8 cellular contexts compared by ENCODE assay signal in genomic region chr5:157252741-157253465, GRCh38. TPM values are rescaled to one million over a fixed set of nuclear protein-coding genes. Genes with fewer than 3 reads are reported as not detected.
DNase-seq lines count a peak whose midpoint lies in the region; ATAC-seq and TF ChIP-seq lines count a peak whose summit lies in the region.

No MANE protein-coding gene starts in this region.

- H3K9me3 Mint-ChIP-seq in activated naive CD8-positive, alpha-beta T cell (ENCODE audit: low read depth), result no peaks in the 10 kb centered on the region
- no peaks in the 10 kb centered on the region for H3K9me3 Mint-ChIP-seq in endothelial cell (ENCODE audit: unreplicated experiment)

- no peak overlapping the region for H3K4me2 ChIP-seq in PC-3 (ENCODE audit: low read length)
- peak overlapping the region; percentile 45 for H3K4me2 ChIP-seq in skeletal muscle satellite cell (ENCODE audit: low read length)

- H3K4me1 ChIP-seq in PC-3 (ENCODE audit: insufficient read depth, low read length) (no peaks in the 10 kb centered on the region), skeletal muscle satellite cell (ENCODE audit: control insufficient read depth, insufficient read depth, low read length) (peaks cover 8% of the 10 kb centered on the region), ascending aorta (no peaks in the 10 kb centered on the region)

- H3K9ac ChIP-seq in PC-3 (ENCODE audit: low read length) (no peak overlapping the region), skeletal muscle satellite cell (ENCODE audit: low read depth, low read length) (peak overlapping the region; percentile 7)

- H3K4me1 Mint-ChIP-seq in activated naive CD8-positive, alpha-beta T cell (ENCODE audit: low read depth), result peaks cover 98% of the 10 kb centered on the region
- H3K4me1 Mint-ChIP-seq in endothelial cell (ENCODE audit: unreplicated experiment), result no peaks in the 10 kb centered on the region

- CTCF ChIA-PET in PC-3 (lab: Charles Lee), result interaction anchor here (1.7 kb wide), 1 partner anchor 60 kb away, joined by 6 read pairs; no protein-coding TSS in a partner anchor

- H3K4me3 ChIP-seq in PC-3 (ENCODE audit: low read length) (no peak overlapping the region), skeletal muscle satellite cell (ENCODE audit: low read length) (no peak overlapping the region), ascending aorta (no peak overlapping the region)

- no peaks in the 10 kb centered on the region for H3K36me3 ChIP-seq in PC-3 (ENCODE audit: low read depth, low read length)
- H3K36me3 ChIP-seq in skeletal muscle satellite cell (ENCODE audit: insufficient read depth, low read length), result no peaks in the 10 kb centered on the region
- no peaks in the 10 kb centered on the region for H3K36me3 ChIP-seq in ascending aorta

- TF ChIP-seq CTCF in PC-3 (conservative IDR thresholded peaks at IDR 0.05; ENCODE audit: low read depth, low read length) (no peak), endothelial cell (IDR thresholded peaks at IDR 0.05; ENCODE audit: unreplicated experiment) (no peak), ascending aorta (IDR thresholded peaks at IDR 0.05) (no peak)

- BruUV-seq in PC-3 (replicated peaks; lab: Mats Ljungman, UMichigan), result no TSS peak

- H3K27me3 Mint-ChIP-seq in activated naive CD8-positive, alpha-beta T cell, result no peaks in the 10 kb centered on the region
- H3K27me3 Mint-ChIP-seq in endothelial cell (ENCODE audit: unreplicated experiment), result no peaks in the 10 kb centered on the region

- H3K27ac ChIP-seq in PC-3 (ENCODE audit: low read length), result no peak overlapping the region
- no peak overlapping the region for H3K27ac ChIP-seq in ascending aorta

- intact Hi-C loops in PC-3 (cut with micrococcal nuclease), result loop anchor here (1.0 to 10.0 kb wide), 6 partner anchors 59 to 492 kb away; partner anchors contain the start of gene LSM11
- intact Hi-C loops in ascending aorta (cut with DNase I), result loop anchor here (5.0 kb wide), 1 partner anchor 59 kb away; no protein-coding TSS in a partner anchor

- H3K9me2 ChIP-seq in PC-3 (replicated peaks; ENCODE audit: low read length), result no peaks in the 10 kb centered on the region

- no peaks in the 10 kb centered on the region for H4K20me1 ChIP-seq in PC-3 (ENCODE audit: low read length)

- POLR2A ChIA-PET in PC-3 (lab: Charles Lee; ENCODE audit: unreplicated experiment), result no interaction called here

- no peaks in the 10 kb centered on the region for H3K79me2 ChIP-seq in PC-3 (ENCODE audit: low read length)

- H2AFZ ChIP-seq in PC-3 (ENCODE audit: low read length), result no peak overlapping the region

- H3K36me3 Mint-ChIP-seq in activated naive CD8-positive, alpha-beta T cell, result peaks cover 56% of the 10 kb centered on the region
- no peaks in the 10 kb centered on the region for H3K36me3 Mint-ChIP-seq in endothelial cell (ENCODE audit: low read depth, unreplicated experiment)

- peaks cover 20% of the 10 kb centered on the region for H3K27me3 ChIP-seq in PC-3 (ENCODE audit: low read length)
- peaks cover 3% of the 10 kb centered on the region for H3K27me3 ChIP-seq in skeletal muscle satellite cell (ENCODE audit: control insufficient read depth, insufficient read depth, low read length)
- H3K27me3 ChIP-seq in ascending aorta, result no peaks in the 10 kb centered on the region

- H3K9me3 ChIP-seq in PC-3 (ENCODE audit: low read length) (no peaks in the 10 kb centered on the region), skeletal muscle satellite cell (replicated peaks; ENCODE audit: low read length) (no peaks in the 10 kb centered on the region), ascending aorta (no peaks in the 10 kb centered on the region)

- H3F3A ChIP-seq in PC-3 (ENCODE audit: low read length, unreplicated experiment), result no peaks in the 10 kb centered on the region

- H3K4me3 Mint-ChIP-seq in activated naive CD8-positive, alpha-beta T cell, result peak overlapping the region; percentile 64
- H3K4me3 Mint-ChIP-seq in endothelial cell (ENCODE audit: unreplicated experiment), result no peak overlapping the region

- DNase-seq in PC-3 (no peak), endothelial cell (ENCODE audit: low spot score) (no peak), NCI-H446 treated with DMSO at 0.1 percent for 48 hours (lab: John Stamatoyannopoulos, UW) (no peak), ascending aorta (ENCODE audit: low spot score in 2 of 2) (no peak)

- ATAC-seq in GM18508 (IDR thresholded peaks at IDR 0.05; ENCODE audit: insufficient read depth, unreplicated experiment) (peak; percentile 86), HG02588 (IDR thresholded peaks at IDR 0.05; ENCODE audit: unreplicated experiment) (peak; percentile 82), PC-3 (peak; percentile 50)

- peak overlapping the region; percentile 92 for H3K27ac Mint-ChIP-seq in activated naive CD8-positive, alpha-beta T cell
- H3K27ac Mint-ChIP-seq in endothelial cell (ENCODE audit: unreplicated experiment), result no peak overlapping the region

RNA-seq across cellular contexts. Expression of gene CYFIP2, which starts 13.0 kb away (rescaled TPM):
- total RNA-seq in PC-3 (2014; rRNA removed), result 30.4 and 36.0 TPM in 2 replicates
- total RNA-seq in skeletal muscle satellite cell (2012; rRNA removed), result 3.9 and 16.2 TPM in 2 replicates
- total RNA-seq in endothelial cell (ENCODE audit: unreplicated experiment), result 42.9 TPM
- 78.1 TPM for total RNA-seq in ascending aorta
